ENCODE assay signal across 20 cellular contexts in genomic region chr12:52371716-52372115, GRCh38. TPM values are rescaled to one million over a fixed set of nuclear protein-coding genes. Genes with fewer than 3 reads are reported as not detected.
DNase-seq lines count a peak whose midpoint lies in the region; ATAC-seq and TF ChIP-seq lines count a peak whose summit lies in the region.
"Had no signal": no experiment of that assay in that cellular context is flagged by ENCODE, and none has a peak within 500 bp of the region (broad histone marks: within the 10 kb centered on the region; RNA-seq: fewer than 3 reads in every experiment).

No MANE protein-coding gene starts in this region.

- H3K27ac ChIP-seq in neural progenitor cell (no peak overlapping the region), thoracic aorta (peak overlapping the region; percentile 42 to 70)

- TF ChIP-seq CTCF in CD14-positive monocyte (IDR thresholded peaks at IDR 0.05) (no peak), brain (conservative IDR thresholded peaks at IDR 0.05) (no peak), neural progenitor cell (IDR thresholded peaks at IDR 0.05) (no peak), thoracic aorta (IDR thresholded peaks at IDR 0.05) (no peak)

- intact Hi-C loops in CD14-positive monocyte (cut with micrococcal nuclease) = loop anchor here (2.0 to 5.0 kb wide), 3 partner anchors 503 to 611 kb away; no protein-coding TSS in a partner anchor

- H4K20me1 ChIP-seq in neural progenitor cell (ENCODE audit: low read depth) = no peaks in the 10 kb centered on the region

- H3K4me3 Mint-ChIP-seq in CD14-positive monocyte = no peak overlapping the region
- no peak overlapping the region for H3K4me3 Mint-ChIP-seq in brain
- no peak overlapping the region for H3K4me3 Mint-ChIP-seq in neural progenitor cell
- H3K4me3 Mint-ChIP-seq: CD4-positive, alpha-beta memory T cell; nephron had no signal

- no peak overlapping the region for H3K4me2 ChIP-seq in neural progenitor cell

- H3F3A ChIP-seq in neural progenitor cell (ENCODE audit: low read depth) = no peaks in the 10 kb centered on the region

- H3K4me1 Mint-ChIP-seq in CD14-positive monocyte (no peaks in the 10 kb centered on the region), brain (peaks cover 22% of the 10 kb centered on the region), neural progenitor cell (peaks cover 13% of the 10 kb centered on the region)
- H3K4me1 Mint-ChIP-seq: CD4-positive, alpha-beta memory T cell had no signal

- H3K27ac Mint-ChIP-seq in CD14-positive monocyte = no peak overlapping the region
- H3K27ac Mint-ChIP-seq in brain = peak overlapping the region; percentile 64 to 93 (median 85)
- H3K27ac Mint-ChIP-seq in neural progenitor cell = peak overlapping the region; percentile 80
- H3K27ac Mint-ChIP-seq: CD4-positive, alpha-beta memory T cell had no signal

- H3K4me3 ChIP-seq in neural progenitor cell = no peak overlapping the region
- H3K4me3 ChIP-seq in thoracic aorta = no peak overlapping the region

- H3K9me3 ChIP-seq in neural progenitor cell (ENCODE audit: low read depth) (no peaks in the 10 kb centered on the region), thoracic aorta (no peaks in the 10 kb centered on the region)

- peak; percentile 15 for DNase-seq in CD14-positive monocyte (ENCODE audit: low spot score)
- no peak for DNase-seq in neural progenitor cell (ENCODE audit: low spot score)
- DNase-seq in thoracic aorta (ENCODE audit: low spot score) = no peak
- DNase-seq in amniotic stem cell (lab: John Stamatoyannopoulos, UW) = no peak
- no peak for DNase-seq in NCI-H2196 (lab: John Stamatoyannopoulos, UW; ENCODE audit: unreplicated experiment)
- DNase-seq in NCI-H82 treated with DMSO at 0.1 percent for 48 hours (lab: John Stamatoyannopoulos, UW; ENCODE audit: unreplicated experiment) = no peak
- DNase-seq: activated CD4-positive, alpha-beta T cell treated with anti-CD3 and anti-CD28 coated beads for 48 hours; activated CD8-positive, alpha-beta memory T cell treated with anti-CD3 and anti-CD28 coated beads, Interleukin-2, amount 50 U/mL, for 48 hours; activated gamma-delta T cell; CD4-positive, alpha-beta memory T cell; DMS153; NCI-H1092; NCI-H2081 treated with DMSO at 0.1 percent for 48 hours; NCI-H524 treated with DMSO at 0.1 percent for 48 hours; stimulated activated CD4-positive, alpha-beta T cell treated with anti-CD3 and anti-CD28 coated beads, Interleukin-15, amount 100 ng/mL, for 24 hours had no signal

- H3K36me3 ChIP-seq in neural progenitor cell (no peaks in the 10 kb centered on the region), thoracic aorta (no peaks in the 10 kb centered on the region)

- no peaks in the 10 kb centered on the region for H3K36me3 Mint-ChIP-seq in CD14-positive monocyte
- H3K36me3 Mint-ChIP-seq in brain = no peaks in the 10 kb centered on the region
- no peaks in the 10 kb centered on the region for H3K36me3 Mint-ChIP-seq in neural progenitor cell
- H3K36me3 Mint-ChIP-seq: CD4-positive, alpha-beta memory T cell had no signal

- H3K4me1 ChIP-seq in neural progenitor cell = no peaks in the 10 kb centered on the region
- peaks cover 10 to 16% of the 10 kb centered on the region in 2 donors for H3K4me1 ChIP-seq in thoracic aorta (ENCODE audit: control insufficient read depth in 1 of 2, low read depth in 2 of 2)

- peaks cover 0 to 4% (median 2%) of the 10 kb centered on the region in 7 donors for H3K9me3 Mint-ChIP-seq in CD14-positive monocyte
- H3K9me3 Mint-ChIP-seq in brain = peaks cover 0 to 16% (median 6%) of the 10 kb centered on the region in 5 experiments
- no peaks in the 10 kb centered on the region for H3K9me3 Mint-ChIP-seq in neural progenitor cell

- no peak overlapping the region for H2AFZ ChIP-seq in neural progenitor cell (replicated peaks)

- H3K27me3 ChIP-seq in neural progenitor cell = no peaks in the 10 kb centered on the region
- no peaks in the 10 kb centered on the region for H3K27me3 ChIP-seq in thoracic aorta (replicated peaks; ENCODE audit: insufficient read depth)

- ATAC-seq in thoracic aorta (ENCODE audit: insufficient number of reproducible peaks, low FRiP score, low read depth) (no peak), GM21447 (IDR thresholded peaks at IDR 0.05; ENCODE audit: unreplicated experiment) (no peak)

- H3K27me3 Mint-ChIP-seq in CD14-positive monocyte (ENCODE audit: low read depth in 3 of 3) = peaks cover 8 to 12% (median 11%) of the 10 kb centered on the region in 3 donors
- H3K27me3 Mint-ChIP-seq in brain = peaks cover 30% of the 10 kb centered on the region
- H3K27me3 Mint-ChIP-seq in neural progenitor cell (ENCODE audit: insufficient read depth, low read depth) = peaks cover 8% of the 10 kb centered on the region

- no peak overlapping the region for H3K9ac ChIP-seq in neural progenitor cell

- no peaks in the 10 kb centered on the region for H3K79me2 ChIP-seq in neural progenitor cell (ENCODE audit: low read depth)

RNA-seq across cellular contexts. Expression of gene KRT85, which starts 4.4 kb away (rescaled TPM):
- polyA plus RNA-seq in CD14-positive monocyte (not detected), brain (ENCODE audit: insufficient read depth, low read depth, low replicate concordance) (not detected)
- total RNA-seq in neural progenitor cell (ENCODE audit: low replicate concordance) (not detected in 2 replicates), thoracic aorta (not detected)
- total RNA-seq: CD4-positive, alpha-beta memory T cell; endothelial cell of umbilical vein had no signal
- polyA plus RNA-seq: CD4-positive, alpha-beta memory T cell; endothelial cell of umbilical vein; keratinocyte had no signal

RNA-seq across cellular contexts. Expression of gene KRT84, which starts 13.7 kb away (rescaled TPM):
- polyA plus RNA-seq in CD14-positive monocyte (not detected), brain (ENCODE audit: insufficient read depth, low read depth, low replicate concordance) (not detected)
- total RNA-seq in neural progenitor cell (ENCODE audit: low replicate concordance) (not detected in 2 replicates), thoracic aorta (not detected)
- total RNA-seq: CD4-positive, alpha-beta memory T cell; endothelial cell of umbilical vein had no signal
- polyA plus RNA-seq: CD4-positive, alpha-beta memory T cell; endothelial cell of umbilical vein had no signal

RNA-seq across cellular contexts. Expression of gene KRT82, which starts 34.4 kb away (rescaled TPM):
- polyA plus RNA-seq in CD14-positive monocyte (not detected), brain (ENCODE audit: insufficient read depth, low read depth, low replicate concordance) (not detected)
- total RNA-seq in neural progenitor cell (ENCODE audit: low replicate concordance) (not detected in 2 replicates), thoracic aorta (not detected)
- total RNA-seq: CD4-positive, alpha-beta memory T cell; endothelial cell of umbilical vein had no signal
- polyA plus RNA-seq: CD4-positive, alpha-beta memory T cell; endothelial cell of umbilical vein; keratinocyte had no signal

RNA-seq across cellular contexts. Expression of gene KRT83, which starts 50.5 kb away (rescaled TPM):
- polyA plus RNA-seq in CD14-positive monocyte = not detected
- 1.1 TPM for polyA plus RNA-seq in brain (ENCODE audit: insufficient read depth, low read depth, low replicate concordance)
- total RNA-seq in neural progenitor cell (ENCODE audit: low replicate concordance) = not detected in 2 replicates
- total RNA-seq in thoracic aorta = not detected
- total RNA-seq: CD4-positive, alpha-beta memory T cell; endothelial cell of umbilical vein had no signal
- polyA plus RNA-seq: CD4-positive, alpha-beta memory T cell; endothelial cell of umbilical vein; keratinocyte had no signal

Comparison
In these comparisons a context has a peak if more than half of its experiments do, and no peak if none do; other contexts are left out.
1. H3K27ac Mint-ChIP-seq: peak in brain (5 of 5) and neural progenitor cell (single experiment); none in CD14-positive monocyte (0 of 7).